In the genomic region with DNA sequence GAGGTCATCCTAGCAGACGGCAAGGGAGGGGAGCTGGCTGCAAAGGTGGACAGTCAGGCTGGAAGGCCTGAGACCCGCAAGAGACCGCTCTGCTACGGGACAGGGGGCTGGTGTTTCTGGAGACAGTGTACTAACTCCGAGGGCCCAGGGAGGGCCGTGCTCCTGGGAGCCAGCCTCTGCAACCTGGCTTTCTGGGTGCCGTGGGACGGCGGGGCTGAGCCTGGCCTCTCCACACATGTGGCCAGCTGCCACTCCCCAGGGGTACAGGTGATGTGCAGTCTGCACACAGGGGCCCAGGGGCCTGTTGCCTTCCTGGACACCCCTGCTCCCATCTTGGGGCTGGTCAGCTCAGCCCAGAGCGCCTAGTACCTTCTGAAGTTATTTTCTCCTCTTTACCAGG, we compare ENCODE assay signal across 23 cellular contexts.
"Had no signal": no experiment of that assay in that cellular context is flagged by ENCODE, and none has a peak within 500 bp of the region (broad histone marks: within the 10 kb centered on the region; RNA-seq: fewer than 3 reads in every experiment).

No MANE protein-coding gene starts in this region.

- H3K4me1 ChIP-seq: left lung, pancreas, psoas muscle, right lobe of liver, tibial nerve, uterus had no signal

- H3K27ac ChIP-seq: left lung, neutrophil, pancreas, psoas muscle, right lobe of liver, tibial nerve, uterus had no signal

- H3K9me3 ChIP-seq: left lung, neutrophil, pancreas, psoas muscle, right lobe of liver, tibial nerve, uterus had no signal

- ATAC-seq: left colon; left lung; naive thymus-derived CD8-positive, alpha-beta T cell; pancreas; psoas muscle; stimulated activated memory B cell treated with anti-CD40 and anti-IgM and Interleukin-4, amounts not matched to agents 10 μg/mL and 1 μg/mL and 100 μg/mL, for 72 hours; stimulated activated naive CD8-positive, alpha-beta T cell treated with anti-CD3 and anti-CD28 coated beads, Interleukin-15, amount 100 ng/mL, for 72 hours had no signal

- FAIRE-seq: keratinocyte, pancreas had no signal

- H3K4me3 ChIP-seq: left lung, pancreas, psoas muscle, right lobe of liver, smooth muscle cell, tibial nerve, uterus had no signal

- H3K4me2 ChIP-seq: smooth muscle cell had no signal

- H3K36me3 ChIP-seq: left lung, neutrophil, pancreas, right lobe of liver, tibial nerve, uterus had no signal

- DNase-seq: hippocampal formation; left colon; mammary epithelial cell; mesenchymal stem cell; occipital lobe; pancreas; psoas muscle; right lobe of liver; stimulated activated CD4-positive, alpha-beta T cell treated with anti-CD3 and anti-CD28 coated beads, Interleukin-1b, Interleukin-23, amount 100 ng/mL, for 48 hours; stimulated activated CD4-positive, alpha-beta T cell treated with anti-CD3 and anti-CD28 coated beads, Interleukin-2, amount 100 ng/mL, for 48 hours; stimulated activated CD4-positive, alpha-beta T cell treated with anti-CD3 and anti-CD28 coated beads, Interleukin-4, amount 100 ng/mL, for 4 hours; stimulated activated CD8-positive, alpha-beta memory T cell treated with anti-CD3 and anti-CD28 coated beads, Interleukin-4, amount 100 ng/mL, for 48 hours; stimulated activated naive CD4-positive, alpha-beta T cell treated with Interleukin-2 at 50 U/mL for 16 hours; stimulated activated naive CD8-positive, alpha-beta T cell treated with anti-CD3 and anti-CD28 coated beads, Interleukin-15, amount 100 ng/mL, for 72 hours; substantia nigra; uterus had no signal

- H3K27me3 ChIP-seq: pancreas, right lobe of liver, tibial nerve, uterus had no signal
